ENCODE assay signal across 9 cellular contexts in genomic region chr3:42653303-42653559, GRCh38. TPM values are rescaled to one million over a fixed set of nuclear protein-coding genes. Genes with fewer than 3 reads are reported as not detected.
A peak's percentile ranks its signal among the peaks of the same experiment; 100 is the strongest.
DNase-seq lines count a peak whose midpoint lies in the region; ATAC-seq and TF ChIP-seq lines count a peak whose summit lies in the region.
"Had no signal": no experiment of that assay in that cellular context is flagged by ENCODE, and none has a peak within 500 bp of the region (broad histone marks: within the 10 kb centered on the region; RNA-seq: fewer than 3 reads in every experiment).

No MANE protein-coding gene starts in this region.

- H3K27me3 ChIP-seq in BE2C, result no peaks in the 10 kb centered on the region
- no peaks in the 10 kb centered on the region for H3K27me3 ChIP-seq in PC-3 (ENCODE audit: low read length)
- no peaks in the 10 kb centered on the region for H3K27me3 ChIP-seq in endocrine pancreas (ENCODE audit: control insufficient read depth, insufficient read depth, low read length)
- no peaks in the 10 kb centered on the region for H3K27me3 ChIP-seq in neural cell (ENCODE audit: insufficient read depth, low read depth, low read length)

- peaks cover 5% of the 10 kb centered on the region; the same call in 1 of the 2 replicates for H3K4me1 ChIP-seq in BE2C
- peaks cover 28% of the 10 kb centered on the region for H3K4me1 ChIP-seq in PC-3 (ENCODE audit: insufficient read depth, low read length)
- H3K4me1 ChIP-seq in endocrine pancreas (ENCODE audit: control insufficient read depth, insufficient read depth, low read length), result peaks cover 3% of the 10 kb centered on the region

- H3K27ac ChIP-seq in PC-3 (ENCODE audit: low read length), result peak overlapping the region; percentile 53; the same call in 1 of the 2 replicates
- H3K27ac ChIP-seq in neural cell (ENCODE audit: low read length), result no peak overlapping the region

- POLR2A ChIA-PET in PC-3 (lab: Charles Lee; ENCODE audit: unreplicated experiment), result no interaction called here

- H3F3A ChIP-seq in PC-3 (ENCODE audit: low read length, unreplicated experiment) (no peaks in the 10 kb centered on the region), neural cell (ENCODE audit: insufficient read depth, low read length, poor library complexity, severe bottlenecking) (no peaks in the 10 kb centered on the region)

- H3K4me3 ChIP-seq in BE2C (ENCODE audit: low read depth, low read length) (peak overlapping the region; percentile 53), PC-3 (ENCODE audit: low read length) (peak overlapping the region; percentile 85), endocrine pancreas (ENCODE audit: control insufficient read depth, insufficient read depth, low read length) (no peak overlapping the region), neural cell (ENCODE audit: low read length) (peak overlapping the region; percentile 68)

- no peak for DNase-seq in BE2C
- no peak for DNase-seq in PC-3
- no peak for DNase-seq in glomerular visceral epithelial cell (ENCODE audit: extremely low spot score)
- no peak for DNase-seq in pons (ENCODE audit: low spot score)
- no peak for DNase-seq in NCI-H748 (lab: John Stamatoyannopoulos, UW; ENCODE audit: unreplicated experiment)
- DNase-seq: NCI-H2081 had no signal

- TF ChIP-seq RAD21 in neural cell (conservative IDR thresholded peaks at IDR 0.05), result no peak

- BruUV-seq in PC-3 (replicated peaks; lab: Mats Ljungman, UMichigan), result no TSS peak

- H3K79me2 ChIP-seq in PC-3 (ENCODE audit: low read length), result 0 out of 2 replicates have a peak, but pooled peaks cover 8% of the 10 kb centered on the region
- no peaks in the 10 kb centered on the region for H3K79me2 ChIP-seq in neural cell (replicated peaks; ENCODE audit: insufficient read depth, low read length)

- CTCF ChIA-PET in PC-3 (lab: Charles Lee), result no interaction called here

- H3K36me3 ChIP-seq in BE2C, result no peaks in the 10 kb centered on the region
- H3K36me3 ChIP-seq in PC-3 (ENCODE audit: low read depth, low read length), result peaks cover 5% of the 10 kb centered on the region
- H3K36me3 ChIP-seq in endocrine pancreas (ENCODE audit: control insufficient read depth, insufficient read depth, low read length), result no peaks in the 10 kb centered on the region
- no peaks in the 10 kb centered on the region for H3K36me3 ChIP-seq in neural cell (ENCODE audit: insufficient read depth, low read length)

- H2AFZ ChIP-seq in PC-3 (ENCODE audit: low read length) (no peak overlapping the region), neural cell (ENCODE audit: low read depth, low read length) (no peak overlapping the region)

- H3K9me2 ChIP-seq in PC-3 (replicated peaks; ENCODE audit: low read length) (no peaks in the 10 kb centered on the region), neural cell (ENCODE audit: insufficient read depth, low read length) (no peaks in the 10 kb centered on the region)

- no peak for TF ChIP-seq EP300 in neural cell (conservative IDR thresholded peaks at IDR 0.05; ENCODE audit: poor library complexity, severe bottlenecking)

- intact Hi-C loops in PC-3 (cut with micrococcal nuclease), result loop anchor here (2.0 kb wide), 2 partner anchors 52 to 176 kb away; partner anchors contain the start of gene NKTR

- peak overlapping the region; percentile 73 for H3K9ac ChIP-seq in PC-3 (ENCODE audit: low read length)
- H3K9ac ChIP-seq in endocrine pancreas (ENCODE audit: control insufficient read depth, insufficient read depth, low read length), result peak overlapping the region; percentile 45
- H3K9ac ChIP-seq in neural cell (ENCODE audit: low read length), result no peak overlapping the region

- TF ChIP-seq CTCF in BE2C (IDR thresholded peaks at IDR 0.05; ENCODE audit: low read depth, low read length) (no peak), PC-3 (conservative IDR thresholded peaks at IDR 0.05; ENCODE audit: low read depth, low read length) (no peak), neural cell (IDR thresholded peaks at IDR 0.05; ENCODE audit: poor library complexity, severe bottlenecking) (no peak)

- no peaks in the 10 kb centered on the region for H4K20me1 ChIP-seq in PC-3 (ENCODE audit: low read length)
- H4K20me1 ChIP-seq in neural cell (ENCODE audit: insufficient read depth), result no peaks in the 10 kb centered on the region

- peak overlapping the region; percentile 100 for H3K4me2 ChIP-seq in PC-3 (ENCODE audit: low read length)
- no peak overlapping the region for H3K4me2 ChIP-seq in neural cell (ENCODE audit: low read length)

- ATAC-seq in PC-3 (peak; percentile 3; the same call in 1 of the 2 replicates), GM21619 (IDR thresholded peaks at IDR 0.05; ENCODE audit: unreplicated experiment) (no peak)

- H3K9me3 ChIP-seq in BE2C (no peaks in the 10 kb centered on the region), PC-3 (ENCODE audit: low read length) (no peaks in the 10 kb centered on the region), endocrine pancreas (ENCODE audit: control insufficient read depth, low read length) (no peaks in the 10 kb centered on the region), neural cell (ENCODE audit: low read length) (no peaks in the 10 kb centered on the region)

TF ChIP-seq in neural cell, 6 proteins besides CTCF, POLR2A, EP300 and RAD21:
- no peak for TF ChIP-seq EZH2 (IDR thresholded peaks at IDR 0.05; ENCODE audit: borderline replicate concordance, insufficient read depth, low read length, poor library complexity, severe bottlenecking)
- no peak for TF ChIP-seq SMC3 (conservative IDR thresholded peaks at IDR 0.05; ENCODE audit: poor library complexity)
- no peak for TF ChIP-seq MXI1 (conservative IDR thresholded peaks at IDR 0.05; ENCODE audit: poor library complexity, severe bottlenecking)
- TF ChIP-seq POLR2AphosphoS5 (IDR thresholded peaks at IDR 0.05), result no peak

RNA-seq across cellular contexts. Expression of gene ZBTB47, which starts 0.3 kb away (rescaled TPM):
- polyA plus RNA-seq in BE2C (2012; ENCODE audit: insufficient read depth, insufficient read length, low read depth), result 3.4 TPM
- total RNA-seq in PC-3 (2014; rRNA removed), result 9.5 and 10.8 TPM in 2 replicates
- 4.8 and 5.1 TPM in 2 replicates for polyA plus RNA-seq in neural cell
- polyA minus RNA-seq in neural cell, result 6.6 and 9.5 TPM in 2 replicates

RNA-seq across cellular contexts. Expression of gene KLHL40, which starts 32.1 kb away (rescaled TPM):
- not detected for polyA plus RNA-seq in BE2C (2012; ENCODE audit: insufficient read depth, insufficient read length, low read depth)
- not detected in 2 replicates for total RNA-seq in PC-3 (2014; rRNA removed)
- polyA plus RNA-seq in neural cell, result not detected in 2 replicates
- not detected in 2 replicates for polyA minus RNA-seq in neural cell

RNA-seq across cellular contexts. Expression of gene HHATL, which starts 49.4 kb away (rescaled TPM):
- not detected for polyA plus RNA-seq in BE2C (2012; ENCODE audit: insufficient read depth, insufficient read length, low read depth)
- not detected in 2 replicates for total RNA-seq in PC-3 (2014; rRNA removed)
- polyA plus RNA-seq in neural cell, result 0.60 TPM in 1 of 2 replicates, not detected in the other
- polyA minus RNA-seq in neural cell, result not detected in 2 replicates

RNA-seq across cellular contexts. Expression of gene NKTR, which starts 52.7 kb away (rescaled TPM):
- polyA plus RNA-seq in BE2C (2012; ENCODE audit: insufficient read depth, insufficient read length, low read depth), result 20.9 TPM
- 35.3 and 37.6 TPM in 2 replicates for total RNA-seq in PC-3 (2014; rRNA removed)
- polyA plus RNA-seq in neural cell, result 227 and 242 TPM in 2 replicates
- polyA minus RNA-seq in neural cell, result 347 and 399 TPM in 2 replicates
